In genomic region chr7:46139079-46139478, GRCh38 we compare ENCODE assay signal across 13 cellular contexts.
DNase-seq lines count a peak whose midpoint lies in the region; ATAC-seq and TF ChIP-seq lines count a peak whose summit lies in the region.
"Had no signal": no experiment of that assay in that cellular context is flagged by ENCODE, and none has a peak within 500 bp of the region (broad histone marks: within the 10 kb centered on the region; RNA-seq: fewer than 3 reads in every experiment).

No MANE protein-coding gene starts in this region.

- H3K9me3 Mint-ChIP-seq in activated T-cell treated with anti-CD3 and anti-CD28 coated beads, Interleukin-2, amount 50 U/mL, for 72 hours, result no peaks in the 10 kb centered on the region

- H3K4me2 ChIP-seq in SK-N-SH, result no peak overlapping the region

- no peaks in the 10 kb centered on the region for H4K20me1 ChIP-seq in SK-N-SH (ENCODE audit: insufficient read depth)

- H3K4me1 ChIP-seq in SK-N-SH (ENCODE audit: control insufficient read depth in 1 of 2, insufficient read depth in 2 of 2, low read depth in 1 of 2, low read length in 1 of 2), result peaks cover 2 to 6% of the 10 kb centered on the region in 2 experiments; a peak in 2 of 4 replicates
- H3K4me1 ChIP-seq: heart left ventricle had no signal

- POLR2A ChIA-PET in SK-N-SH (lab: Yijun Ruan, JAX), result no interaction called here

- H3F3A ChIP-seq in SK-N-SH (replicated peaks; ENCODE audit: insufficient read depth), result peaks cover 10% of the 10 kb centered on the region

- H3K27me3 ChIP-seq in SK-N-SH (ENCODE audit: insufficient read depth), result no peaks in the 10 kb centered on the region
- H3K27me3 ChIP-seq: heart left ventricle had no signal

- DNase-seq in GM04503 (ENCODE audit: low read depth) (peak; percentile 73), SK-N-SH (no peak), left kidney (ENCODE audit: low read depth, low spot score) (peak; percentile 64), HuH-7 (ENCODE audit: low spot score) (no peak), SKM-1 (lab: John Stamatoyannopoulos, UW; ENCODE audit: unreplicated experiment) (no peak), islet precursor cell (no peak)
- DNase-seq in activated T-cell treated with anti-CD3 and anti-CD28 coated beads, Interleukin-2, amount 50 U/mL, for 72 hours, result no peak
- DNase-seq: anterior cingulate cortex, heart left ventricle, KBM-7, nucleus accumbens had no signal

- H3K4me3 Mint-ChIP-seq in activated T-cell treated with anti-CD3 and anti-CD28 coated beads, Interleukin-2, amount 50 U/mL, for 72 hours, result no peak overlapping the region

- no peak overlapping the region for H3K9ac ChIP-seq in SK-N-SH

- no peaks in the 10 kb centered on the region for H3K79me2 ChIP-seq in SK-N-SH (ENCODE audit: insufficient read depth)

- H3K9me2 ChIP-seq in SK-N-SH, result no peaks in the 10 kb centered on the region

- TF ChIP-seq RAD21 in SK-N-SH (IDR thresholded peaks at IDR 0.05; ENCODE audit: low read length), result no peak

- no peak overlapping the region for H3K4me3 ChIP-seq in SK-N-SH (ENCODE audit: low read depth in 2 of 2, low read length in 1 of 2)
- H3K4me3 ChIP-seq: heart left ventricle had no signal

- no peaks in the 10 kb centered on the region for H3K27me3 Mint-ChIP-seq in activated T-cell treated with anti-CD3 and anti-CD28 coated beads, Interleukin-2, amount 50 U/mL, for 72 hours (ENCODE audit: low read depth)

- no peak overlapping the region for H3K27ac Mint-ChIP-seq in activated T-cell treated with anti-CD3 and anti-CD28 coated beads, Interleukin-2, amount 50 U/mL, for 72 hours

- H2AFZ ChIP-seq in SK-N-SH (ENCODE audit: low read depth), result no peak overlapping the region

- TF ChIP-seq EP300 in SK-N-SH (IDR thresholded peaks at IDR 0.05; ENCODE audit: borderline replicate concordance in 1 of 2, low read depth in 1 of 2, low read length in 1 of 2), result peak; percentile 49 to 91; a peak in 3 of 4 replicates

- peak; percentile 50 for ATAC-seq in HG02571 (IDR thresholded peaks at IDR 0.05; ENCODE audit: unreplicated experiment)
- no peak for ATAC-seq in activated T-cell treated with anti-CD3 and anti-CD28 coated beads, Interleukin-2, amount 50 U/mL, for 72 hours (replicated peaks in 1 of 2)
- ATAC-seq: activated CD4-positive, CD25-positive, alpha-beta regulatory T cell treated with anti-CD3 and anti-CD28 coated beads, Interleukin-2, amount 50 U/mL, for 24 hours; heart left ventricle had no signal

- peaks cover 6% of the 10 kb centered on the region; the same call in 1 of the 2 replicates for H3K9me3 ChIP-seq in SK-N-SH
- H3K9me3 ChIP-seq: heart left ventricle had no signal

- no peak for TF ChIP-seq CTCF in SK-N-SH (IDR thresholded peaks at IDR 0.05)

- H3K4me1 Mint-ChIP-seq in activated T-cell treated with anti-CD3 and anti-CD28 coated beads, Interleukin-2, amount 50 U/mL, for 72 hours (ENCODE audit: low read depth), result no peaks in the 10 kb centered on the region

- H3K36me3 ChIP-seq in SK-N-SH (replicated peaks in 1 of 2; ENCODE audit: control insufficient read depth in 1 of 2, insufficient read depth in 2 of 2, low read length in 1 of 2), result no peaks in the 10 kb centered on the region
- H3K36me3 ChIP-seq: heart left ventricle had no signal

- CTCF ChIA-PET in SK-N-SH (lab: Yijun Ruan, JAX), result interaction anchor here (1.4 to 2.0 kb wide), 3 partner anchors 9 to 216 kb away, joined by 3 to 11 read pairs (median 9); no protein-coding TSS in a partner anchor

- H3K27ac ChIP-seq in SK-N-SH (ENCODE audit: low read depth in 2 of 2, low read length in 1 of 2), result peak overlapping the region in 1 of 2 experiments; percentile 17; a peak in 1 of 4 replicates
- H3K27ac ChIP-seq: heart left ventricle had no signal

- no peaks in the 10 kb centered on the region for H3K36me3 Mint-ChIP-seq in activated T-cell treated with anti-CD3 and anti-CD28 coated beads, Interleukin-2, amount 50 U/mL, for 72 hours (ENCODE audit: insufficient read depth in 2 of 2)

TF ChIP-seq in SK-N-SH, 30 proteins besides CTCF, POLR2A, EP300 and RAD21:
- TF ChIP-seq GATA2 (CRISPR knock-in tag; IDR thresholded peaks at IDR 0.05) (no peak), SIN3A (IDR thresholded peaks at IDR 0.05; ENCODE audit: borderline replicate concordance, low read depth, low read length) (peak; percentile 75), REST (IDR thresholded peaks at IDR 0.05; ENCODE audit: low read depth, low read length) (no peak), TCF12 (IDR thresholded peaks at IDR 0.05) (peak; percentile 96), ZBTB33 (IDR thresholded peaks at IDR 0.05; ENCODE audit: borderline replicate concordance, low read depth) (no peak), POLR2AphosphoS5 (IDR thresholded peaks at IDR 0.05; ENCODE audit: low read depth, low read length) (peak; percentile 71; the same call in 1 of the 2 replicates), JUND (IDR thresholded peaks at IDR 0.05) (peak; percentile 72), FOSL2 (IDR thresholded peaks at IDR 0.05; ENCODE audit: borderline replicate concordance, low read depth) (peak; percentile 55; the same call in 1 of the 2 replicates), FOXM1 (IDR thresholded peaks at IDR 0.05; ENCODE audit: low read depth) (no peak), NRF1 (IDR thresholded peaks at IDR 0.05; ENCODE audit: low read depth, low read length) (no peak), GABPA (IDR thresholded peaks at IDR 0.05; ENCODE audit: low read depth) (no peak), TEAD4 (IDR thresholded peaks at IDR 0.05; ENCODE audit: borderline replicate concordance, insufficient read depth) (peak; percentile 86; the same call in 1 of the 2 replicates), NFIC (IDR thresholded peaks at IDR 0.05; ENCODE audit: borderline replicate concordance) (peak; percentile 72; the same call in 1 of the 2 replicates)
- TF ChIP-seq, protein P1, sequence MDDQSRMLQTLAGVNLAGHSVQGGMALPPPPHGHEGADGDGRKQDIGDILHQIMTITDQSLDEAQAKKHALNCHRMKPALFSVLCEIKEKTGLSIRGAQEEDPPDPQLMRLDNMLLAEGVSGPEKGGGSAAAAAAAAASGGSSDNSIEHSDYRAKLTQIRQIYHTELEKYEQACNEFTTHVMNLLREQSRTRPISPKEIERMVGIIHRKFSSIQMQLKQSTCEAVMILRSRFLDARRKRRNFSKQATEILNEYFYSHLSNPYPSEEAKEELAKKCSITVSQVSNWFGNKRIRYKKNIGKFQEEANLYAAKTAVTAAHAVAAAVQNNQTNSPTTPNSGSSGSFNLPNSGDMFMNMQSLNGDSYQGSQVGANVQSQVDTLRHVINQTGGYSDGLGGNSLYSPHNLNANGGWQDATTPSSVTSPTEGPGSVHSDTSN (IDR thresholded peaks at IDR 0.05), result peak; percentile 96

Comparison
In these comparisons a context has a peak if more than half of its experiments do, and no peak if none do; other contexts are left out.
1. DNase-seq: peak in GM04503 (single experiment) and left kidney (single experiment); none in SK-N-SH (single experiment), HuH-7 (single experiment), SKM-1 (single experiment), islet precursor cell (single experiment) and activated T-cell treated with anti-CD3 and anti-CD28 coated beads, Interleukin-2, amount 50 U/mL, for 72 hours (0 of 2).